ENCODE assay signal across 1 cellular context in the genomic region with DNA sequence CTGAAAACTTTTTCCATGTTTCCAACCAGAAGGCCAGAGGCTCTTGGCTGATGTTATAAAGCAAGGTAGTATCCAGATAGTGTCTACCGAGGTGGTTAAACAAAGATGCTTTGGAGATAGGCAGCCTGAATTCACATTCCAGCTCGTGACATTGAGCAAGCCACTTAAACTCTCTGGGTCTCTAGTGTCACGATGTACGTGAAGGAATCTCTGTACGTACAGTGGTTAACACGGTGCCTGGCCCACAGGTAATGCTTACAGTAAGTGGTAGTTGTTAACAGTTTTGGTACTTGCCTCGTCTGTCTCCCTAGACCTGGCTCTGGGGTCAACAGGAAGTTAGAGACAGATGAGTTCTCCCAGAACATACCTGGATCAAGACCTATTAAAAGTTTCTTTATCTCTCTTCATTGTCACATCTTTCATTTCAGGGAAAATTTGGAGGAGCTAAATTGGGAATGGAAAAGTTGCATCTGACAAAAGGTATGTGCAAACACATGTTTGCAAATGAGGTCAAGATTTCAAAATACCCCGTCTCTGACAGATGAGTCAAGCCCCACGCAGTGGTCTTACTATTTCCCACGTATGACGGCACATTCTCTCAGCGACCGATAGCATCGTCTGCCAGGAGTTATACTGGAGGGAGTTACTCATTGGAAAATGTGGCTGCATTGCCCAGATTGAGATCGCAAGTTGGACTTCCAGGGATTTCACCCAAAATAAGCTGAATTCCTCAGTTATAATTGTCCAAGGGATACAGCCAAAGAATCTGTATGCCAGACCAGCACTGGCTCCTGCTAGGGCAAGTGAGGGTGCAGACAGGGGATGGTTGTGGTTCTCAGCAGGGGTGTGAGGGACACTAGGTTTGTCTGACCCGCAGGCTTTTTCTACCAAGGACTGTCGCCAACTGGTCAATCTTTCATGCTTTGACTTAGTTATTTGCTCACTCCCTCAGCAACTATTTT.
TF ChIP-seq lines count a peak whose summit lies in the region.

No MANE protein-coding gene starts in this region.

TF ChIP-seq in GM12878, 131 proteins besides CTCF, POLR2A, EP300 and RAD21:
- TF ChIP-seq, protein P1, sequence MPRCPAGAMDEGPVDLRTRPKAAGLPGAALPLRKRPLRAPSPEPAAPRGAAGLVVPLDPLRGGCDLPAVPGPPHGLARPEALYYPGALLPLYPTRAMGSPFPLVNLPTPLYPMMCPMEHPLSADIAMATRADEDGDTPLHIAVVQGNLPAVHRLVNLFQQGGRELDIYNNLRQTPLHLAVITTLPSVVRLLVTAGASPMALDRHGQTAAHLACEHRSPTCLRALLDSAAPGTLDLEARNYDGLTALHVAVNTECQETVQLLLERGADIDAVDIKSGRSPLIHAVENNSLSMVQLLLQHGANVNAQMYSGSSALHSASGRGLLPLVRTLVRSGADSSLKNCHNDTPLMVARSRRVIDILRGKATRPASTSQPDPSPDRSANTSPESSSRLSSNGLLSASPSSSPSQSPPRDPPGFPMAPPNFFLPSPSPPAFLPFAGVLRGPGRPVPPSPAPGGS (IDR thresholded peaks at IDR 0.05; ENCODE audit: borderline replicate concordance, insufficient read depth, low read depth, low read length, poor library complexity, severe bottlenecking) = peak; percentile 71
- TF ChIP-seq MXI1 (IDR thresholded peaks at IDR 0.05; ENCODE audit: low read depth, low read length) = no peak
